In the genomic region with DNA sequence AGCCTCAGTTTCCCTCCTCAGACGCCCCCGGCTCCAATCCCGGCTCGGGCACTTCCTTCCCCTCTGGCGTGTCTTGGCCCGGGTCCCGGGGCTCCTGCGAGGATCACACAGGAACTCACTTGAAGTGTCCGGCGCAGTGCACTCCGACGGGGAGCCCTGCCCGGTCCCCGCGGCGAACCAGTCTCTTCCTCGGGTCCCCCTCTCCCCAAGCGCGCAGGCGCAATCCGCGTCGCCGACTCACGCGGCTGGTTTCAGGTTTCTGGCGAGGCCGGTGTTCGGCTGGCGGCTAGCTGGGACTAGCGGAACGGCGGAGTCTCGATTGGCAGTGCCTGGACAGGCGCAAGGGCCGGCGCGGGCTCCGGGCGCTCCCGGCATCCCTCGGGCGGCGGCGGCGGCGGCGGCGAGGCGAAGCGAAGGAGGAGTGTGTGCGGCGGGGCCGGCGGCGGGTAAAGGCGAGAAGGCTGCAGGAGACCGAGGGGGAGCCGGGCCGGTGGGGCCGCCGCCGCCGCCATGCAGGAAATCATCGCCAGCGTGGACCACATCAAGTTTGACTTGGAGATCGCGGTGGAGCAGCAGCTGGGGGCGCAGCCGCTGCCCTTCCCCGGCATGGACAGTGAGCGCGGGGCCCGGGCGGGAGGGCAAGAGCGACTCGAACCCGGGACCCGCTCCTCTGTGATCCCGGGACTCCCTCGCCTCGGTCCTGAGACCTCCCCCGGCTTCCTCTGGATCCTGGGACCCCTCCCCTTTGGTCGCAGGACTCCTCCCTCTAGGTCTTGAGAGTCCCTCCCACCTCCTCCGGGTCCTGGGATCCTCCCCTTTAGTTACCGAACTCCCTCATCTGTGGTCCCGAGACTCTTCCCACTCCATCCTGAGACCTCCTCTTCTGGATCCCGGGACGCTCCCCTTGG, we compare ENCODE assay signal across 8 cellular contexts. TPM values are rescaled to one million over a fixed set of nuclear protein-coding genes. Genes with fewer than 3 reads are reported as not detected.
A peak's percentile ranks its signal among the peaks of the same experiment; 100 is the strongest.
DNase-seq lines count a peak whose midpoint lies in the region; ATAC-seq, FAIRE-seq and TF ChIP-seq lines count a peak whose summit lies in the region.

Gene CPSF4 (plus strand): TSS at position 371 of the 908 bp plus-strand sequence. CDS start 140 bp downstream, at position 511.
A gene with protein sequence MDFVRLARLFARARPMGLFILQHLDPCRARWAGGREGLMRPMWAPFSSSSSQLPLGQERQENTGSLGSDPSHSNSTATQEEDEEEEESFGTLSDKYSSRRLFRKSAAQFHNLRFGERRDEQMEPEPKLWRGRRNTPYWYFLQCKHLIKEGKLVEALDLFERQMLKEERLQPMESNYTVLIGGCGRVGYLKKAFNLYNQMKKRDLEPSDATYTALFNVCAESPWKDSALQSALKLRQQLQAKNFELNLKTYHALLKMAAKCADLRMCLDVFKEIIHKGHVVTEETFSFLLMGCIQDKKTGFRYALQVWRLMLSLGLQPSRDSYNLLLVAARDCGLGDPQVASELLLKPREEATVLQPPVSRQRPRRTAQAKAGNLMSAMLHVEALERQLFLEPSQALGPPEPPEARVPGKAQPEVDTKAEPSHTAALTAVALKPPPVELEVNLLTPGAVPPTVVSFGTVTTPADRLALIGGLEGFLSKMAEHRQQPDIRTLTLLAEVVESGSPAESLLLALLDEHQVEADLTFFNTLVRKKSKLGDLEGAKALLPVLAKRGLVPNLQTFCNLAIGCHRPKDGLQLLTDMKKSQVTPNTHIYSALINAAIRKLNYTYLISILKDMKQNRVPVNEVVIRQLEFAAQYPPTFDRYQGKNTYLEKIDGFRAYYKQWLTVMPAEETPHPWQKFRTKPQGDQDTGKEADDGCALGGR (minus strand): TSS at position 226 of the 908 bp plus-strand sequence. CDS start 3,556 bp downstream, outside the sequence.

- H3K9me3 ChIP-seq in NT2/D1 (ENCODE audit: insufficient read depth, low read length), result no peaks in the 10 kb centered on the region

- TF ChIP-seq CTCF in endothelial cell (IDR thresholded peaks at IDR 0.05; ENCODE audit: unreplicated experiment) (no peak), mesothelial cell of epicardium (IDR thresholded peaks at IDR 0.05; ENCODE audit: unreplicated experiment) (no peak)

- peak within 1 kb of the TSS; percentile 90 for H3K9ac ChIP-seq in NT2/D1 (ENCODE audit: insufficient read length, low read depth)

- peaks cover 7% of the 10 kb centered on the region for H3K27me3 Mint-ChIP-seq in endothelial cell (ENCODE audit: unreplicated experiment)
- no peaks in the 10 kb centered on the region for H3K27me3 Mint-ChIP-seq in mesothelial cell of epicardium (ENCODE audit: low read depth)

- H3K4me3 Mint-ChIP-seq in endothelial cell (ENCODE audit: unreplicated experiment), result peak within 1 kb of the TSS; percentile 98
- H3K4me3 Mint-ChIP-seq in mesothelial cell of epicardium, result peak within 1 kb of the TSS; percentile 98

- peak; percentile 92 for ATAC-seq in GM21381 (IDR thresholded peaks at IDR 0.05; ENCODE audit: unreplicated experiment)

- H3K36me3 Mint-ChIP-seq in endothelial cell (ENCODE audit: low read depth, unreplicated experiment) (peaks cover 21% of the 10 kb centered on the region), mesothelial cell of epicardium (peaks cover 12% of the 10 kb centered on the region)

- H3K27me3 ChIP-seq in NT2/D1 (ENCODE audit: insufficient read depth, insufficient read length), result no peaks in the 10 kb centered on the region

- peak; percentile 9 for FAIRE-seq in HTR-8/SVneo (lab: Jason Lieb, UNC)

- H3K4me1 Mint-ChIP-seq in endothelial cell (ENCODE audit: unreplicated experiment), result peaks cover 17% of the 10 kb centered on the region
- H3K4me1 Mint-ChIP-seq in mesothelial cell of epicardium, result peaks cover 18% of the 10 kb centered on the region

- DNase-seq in Caki2 (ENCODE audit: low read depth) (peak; percentile 89), HTR-8/SVneo (ENCODE audit: insufficient read length, low spot score) (peak; percentile 94), NT2/D1 (ENCODE audit: low read depth, low spot score) (peak; percentile 93), endothelial cell (ENCODE audit: low spot score) (peak; percentile 96), mesothelial cell of epicardium (ENCODE audit: low spot score in 2 of 2, unreplicated experiment in 2 of 2) (peak; percentile 92 to 97)
- DNase-seq in activated CD8-positive, alpha-beta memory T cell treated with anti-CD3 and anti-CD28 coated beads, Interleukin-2, amount 50 U/mL, for 24 hours (ENCODE audit: extremely low read depth), result peak; percentile 79
- DNase-seq in stimulated activated CD8-positive, alpha-beta memory T cell treated with anti-CD3 and anti-CD28 coated beads, Interleukin-15, amount 100 ng/mL, for 4 hours (ENCODE audit: low read depth in 2 of 2), result peak; percentile 83 to 85

- in situ Hi-C loops in Caki2 (cut with HindIII; ENCODE audit: low pct_unique_long_range_greater_than_20kb, low sequenced_read_pairs), result no loop called here

- peak within 1 kb of the TSS; percentile 86 for H3K4me3 ChIP-seq in NT2/D1 (ENCODE audit: insufficient read length, low read depth)

- H3K36me3 ChIP-seq in NT2/D1 (ENCODE audit: insufficient read depth, insufficient read length, low read length), result peaks cover 48% of the 10 kb centered on the region

- H3K27ac Mint-ChIP-seq in endothelial cell (ENCODE audit: unreplicated experiment), result peak within 1 kb of the TSS; percentile 89
- H3K27ac Mint-ChIP-seq in mesothelial cell of epicardium, result peak within 1 kb of the TSS; percentile 99

- no peaks in the 10 kb centered on the region for H3K9me3 Mint-ChIP-seq in endothelial cell (ENCODE audit: unreplicated experiment)
- H3K9me3 Mint-ChIP-seq in mesothelial cell of epicardium, result no peaks in the 10 kb centered on the region

- H3K4me1 ChIP-seq in NT2/D1 (ENCODE audit: insufficient read depth, insufficient read length), result peaks cover 5% of the 10 kb centered on the region

RNA-seq across cellular contexts. Expression of gene CPSF4, which starts in this region (rescaled TPM):
- total RNA-seq in Caki2 (2014; rRNA removed; shearing (Covaris generic); ENCODE audit: low replicate concordance), result 31.4 and 31.7 TPM in 2 replicates
- total RNA-seq in endothelial cell (ENCODE audit: unreplicated experiment) (40.5 TPM), mesothelial cell of epicardium (67.5 to 72.8 TPM (median 69.5 TPM) in 3 replicates)

RNA-seq across cellular contexts. Expression of the second gene that starts in this region (rescaled TPM):
- 7.3 and 14.2 TPM in 2 replicates for total RNA-seq in Caki2 (2014; rRNA removed; shearing (Covaris generic); ENCODE audit: low replicate concordance)
- total RNA-seq in endothelial cell (ENCODE audit: unreplicated experiment), result 7.1 TPM
- 6.7 to 12.3 TPM (median 10.5 TPM) in 3 replicates for total RNA-seq in mesothelial cell of epicardium

Comparison
In these comparisons a context has a peak if more than half of its experiments do, and no peak if none do; other contexts are left out.
1. Peak in every context shown above with its lines: DNase-seq, ATAC-seq and H3K4me3 ChIP-seq.